14 cellular contexts compared by ENCODE assay signal in the genomic region with DNA sequence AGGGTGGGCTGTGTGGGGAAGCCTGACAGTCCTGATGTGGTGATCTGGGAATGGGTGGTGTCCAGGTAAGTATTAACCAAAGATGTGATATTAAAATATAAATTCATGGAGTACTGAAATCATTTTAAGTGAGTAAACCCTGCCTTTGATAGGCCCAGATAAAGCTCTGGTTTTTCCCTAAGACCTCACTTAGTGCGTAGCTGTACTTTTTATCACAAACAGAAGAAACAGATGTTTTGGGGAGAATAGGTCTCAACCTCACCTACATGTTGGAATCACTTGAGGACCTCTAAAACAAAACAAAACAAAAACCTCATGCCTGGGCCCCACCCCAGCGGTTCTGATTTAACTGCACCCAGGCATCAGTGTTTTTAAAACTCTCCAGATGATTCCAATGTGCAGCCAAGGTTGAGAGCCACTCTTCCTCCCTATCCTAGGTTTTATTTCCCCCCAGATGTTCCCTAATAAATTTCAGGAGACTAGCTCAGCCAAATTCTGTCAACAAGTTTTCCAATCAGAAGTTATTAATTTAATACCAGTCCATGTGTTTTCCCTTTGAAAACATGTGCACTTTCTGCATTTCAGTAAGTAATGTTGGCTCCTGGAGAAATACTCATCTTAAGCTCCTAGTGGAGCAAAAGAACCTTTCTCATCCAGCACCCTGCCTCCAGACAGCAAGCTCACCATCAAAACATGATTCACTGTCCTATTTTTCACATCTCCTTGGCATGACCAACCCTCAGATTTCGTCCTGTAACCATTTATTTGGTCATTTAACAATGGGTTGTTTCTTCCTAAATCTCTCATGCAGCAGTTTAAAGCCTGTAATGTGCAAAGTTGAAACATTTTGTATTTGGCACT. TPM values are rescaled to one million over a fixed set of nuclear protein-coding genes. Genes with fewer than 3 reads are reported as not detected.
DNase-seq lines count a peak whose midpoint lies in the region; ATAC-seq and TF ChIP-seq lines count a peak whose summit lies in the region.
"Had no signal": no experiment of that assay in that cellular context is flagged by ENCODE, and none has a peak within 500 bp of the region (broad histone marks: within the 10 kb centered on the region; RNA-seq: fewer than 3 reads in every experiment).

No MANE protein-coding gene starts in this region.

- DNase-seq in activated T-cell treated with anti-CD3 and anti-CD28 coated beads, Interleukin-2, amount 50 U/mL, for 72 hours, result no peak
- no peak for DNase-seq in activated T-cell treated with anti-CD3 and anti-CD28 coated beads, Interleukin-2, amount 50 U/mL, for 1 hour
- no peak for DNase-seq in activated B cell treated with CpG ODN at 0.5 μM for 24 hours
- DNase-seq in fibroblast of mammary gland (ENCODE audit: low read depth), result peak; percentile 64
- DNase-seq in stimulated activated naive B cell treated with anti-CD40 and anti-IgM and Interleukin-4, amounts not matched to agents 10 μg/mL and 1 μg/mL and 100 μg/mL, for 72 hours, result no peak
- DNase-seq in KG1 (lab: John Stamatoyannopoulos, UW), result no peak
- DNase-seq in NCI-H2107 (lab: John Stamatoyannopoulos, UW), result no peak
- DNase-seq: activated gamma-delta T cell, MG63, NCI-H446 treated with DMSO at 0.1 percent for 48 hours, tibial artery had no signal

- TF ChIP-seq CTCF in activated B cell treated with CpG ODN at 0.5 μM for 24 hours (IDR thresholded peaks at IDR 0.05) (no peak), fibroblast of mammary gland (conservative IDR thresholded peaks at IDR 0.05; ENCODE audit: control insufficient read depth, insufficient read depth, low read depth, low read length) (no peak)

- peaks cover 14 to 37% of the 10 kb centered on the region in 2 donors for H3K36me3 Mint-ChIP-seq in activated T-cell treated with anti-CD3 and anti-CD28 coated beads, Interleukin-2, amount 50 U/mL, for 72 hours (ENCODE audit: insufficient read depth in 2 of 2)
- peaks cover 4% of the 10 kb centered on the region for H3K36me3 Mint-ChIP-seq in activated B cell treated with CpG ODN at 0.5 μM for 24 hours (ENCODE audit: low read depth)
- peaks cover 35 to 40% of the 10 kb centered on the region in 2 donors for H3K36me3 Mint-ChIP-seq in stimulated activated naive B cell treated with anti-CD40 and anti-IgM and Interleukin-4, amounts not matched to agents 10 μg/mL and 1 μg/mL and 100 μg/mL, for 72 hours

- no peak overlapping the region for H3K4me3 ChIP-seq in fibroblast of mammary gland (ENCODE audit: control insufficient read depth, low read depth, low read length)
- H3K4me3 ChIP-seq: coronary artery, hepatocyte, MG63, tibial artery had no signal

- no peaks in the 10 kb centered on the region for H3K27me3 Mint-ChIP-seq in activated T-cell treated with anti-CD3 and anti-CD28 coated beads, Interleukin-2, amount 50 U/mL, for 72 hours (ENCODE audit: low read depth)
- no peaks in the 10 kb centered on the region for H3K27me3 Mint-ChIP-seq in activated B cell treated with CpG ODN at 0.5 μM for 24 hours
- H3K27me3 Mint-ChIP-seq in stimulated activated naive B cell treated with anti-CD40 and anti-IgM and Interleukin-4, amounts not matched to agents 10 μg/mL and 1 μg/mL and 100 μg/mL, for 72 hours, result no peaks in the 10 kb centered on the region

- POLR2A ChIA-PET in activated B cell treated with CpG ODN at 0.5 μM for 24 hours (lab: Charles Lee), result interaction anchor here (1.4 kb wide), 1 partner anchor 13 kb away, joined by 4 read pairs; no protein-coding TSS in a partner anchor

- H3K27ac Mint-ChIP-seq in activated T-cell treated with anti-CD3 and anti-CD28 coated beads, Interleukin-2, amount 50 U/mL, for 72 hours, result peak overlapping the region; percentile 85
- peak overlapping the region; percentile 26 for H3K27ac Mint-ChIP-seq in activated B cell treated with CpG ODN at 0.5 μM for 24 hours
- peak overlapping the region; percentile 59 for H3K27ac Mint-ChIP-seq in stimulated activated naive B cell treated with anti-CD40 and anti-IgM and Interleukin-4, amounts not matched to agents 10 μg/mL and 1 μg/mL and 100 μg/mL, for 72 hours

- peaks cover 90% of the 10 kb centered on the region for H3K4me1 Mint-ChIP-seq in activated T-cell treated with anti-CD3 and anti-CD28 coated beads, Interleukin-2, amount 50 U/mL, for 72 hours (ENCODE audit: low read depth)
- H3K4me1 Mint-ChIP-seq in activated B cell treated with CpG ODN at 0.5 μM for 24 hours, result peaks cover 56% of the 10 kb centered on the region
- H3K4me1 Mint-ChIP-seq in stimulated activated naive B cell treated with anti-CD40 and anti-IgM and Interleukin-4, amounts not matched to agents 10 μg/mL and 1 μg/mL and 100 μg/mL, for 72 hours, result peaks cover 31 to 65% of the 10 kb centered on the region in 2 donors

- CTCF ChIA-PET in activated B cell treated with CpG ODN at 0.5 μM for 24 hours (lab: Charles Lee), result interaction anchor here (1.1 kb wide), 1 partner anchor 177 kb away, joined by 4 read pairs; no protein-coding TSS in a partner anchor

- H3K9me3 Mint-ChIP-seq in activated T-cell treated with anti-CD3 and anti-CD28 coated beads, Interleukin-2, amount 50 U/mL, for 72 hours, result peaks cover 2 to 4% of the 10 kb centered on the region in 2 donors
- no peaks in the 10 kb centered on the region for H3K9me3 Mint-ChIP-seq in activated B cell treated with CpG ODN at 0.5 μM for 24 hours
- H3K9me3 Mint-ChIP-seq in stimulated activated naive B cell treated with anti-CD40 and anti-IgM and Interleukin-4, amounts not matched to agents 10 μg/mL and 1 μg/mL and 100 μg/mL, for 72 hours, result peaks cover 0 to 9% of the 10 kb centered on the region in 2 donors

- ATAC-seq in activated T-cell treated with anti-CD3 and anti-CD28 coated beads, Interleukin-2, amount 50 U/mL, for 72 hours (replicated peaks in 1 of 2), result peak in 1 of 2 donors; percentile 6
- ATAC-seq in activated B cell treated with CpG ODN at 0.5 μM for 24 hours (ENCODE audit: low read depth), result no peak
- ATAC-seq in stimulated activated naive B cell treated with anti-CD40 and anti-IgM and Interleukin-4, amounts not matched to agents 10 μg/mL and 1 μg/mL and 100 μg/mL, for 72 hours (replicated peaks), result no peak
- no peak for ATAC-seq in GM18502 (IDR thresholded peaks at IDR 0.05; ENCODE audit: poor library complexity, unreplicated experiment)

- peak overlapping the region; percentile 62 to 76 for H3K4me3 Mint-ChIP-seq in activated T-cell treated with anti-CD3 and anti-CD28 coated beads, Interleukin-2, amount 50 U/mL, for 72 hours
- H3K4me3 Mint-ChIP-seq in activated B cell treated with CpG ODN at 0.5 μM for 24 hours, result no peak overlapping the region
- no peak overlapping the region for H3K4me3 Mint-ChIP-seq in stimulated activated naive B cell treated with anti-CD40 and anti-IgM and Interleukin-4, amounts not matched to agents 10 μg/mL and 1 μg/mL and 100 μg/mL, for 72 hours

- intact Hi-C loops in activated B cell treated with CpG ODN at 0.5 μM for 24 hours (cut with micrococcal nuclease), result no loop called here

RNA-seq across cellular contexts. Expression of a gene that starts 27.4 kb away (rescaled TPM):
- 10 to 100 TPM; 33.1 to 36.7 TPM for total RNA-seq in activated T-cell treated with anti-CD3 and anti-CD28 coated beads, Interleukin-2, amount 50 U/mL, for 72 hours
- 7.4 and 8.4 TPM in 2 replicates for total RNA-seq in activated B cell treated with CpG ODN at 0.5 μM for 24 hours

Comparison
In these comparisons a context has a peak if more than half of its experiments do, and no peak if none do; other contexts are left out.
1. H3K27ac Mint-ChIP-seq: peak in every context shown above with its lines; median percentile 85 in activated T-cell treated with anti-CD3 and anti-CD28 coated beads, Interleukin-2, amount 50 U/mL, for 72 hours; 59 in stimulated activated naive B cell treated with anti-CD40 and anti-IgM and Interleukin-4, amounts not matched to agents 10 μg/mL and 1 μg/mL and 100 μg/mL, for 72 hours; 26 in activated B cell treated with CpG ODN at 0.5 μM for 24 hours.
2. H3K4me3 Mint-ChIP-seq: peak in activated T-cell treated with anti-CD3 and anti-CD28 coated beads, Interleukin-2, amount 50 U/mL, for 72 hours (2 of 2); none in activated B cell treated with CpG ODN at 0.5 μM for 24 hours (single experiment) and stimulated activated naive B cell treated with anti-CD40 and anti-IgM and Interleukin-4, amounts not matched to agents 10 μg/mL and 1 μg/mL and 100 μg/mL, for 72 hours (0 of 2).